14 cellular contexts compared by ENCODE assay signal in the genomic region with DNA sequence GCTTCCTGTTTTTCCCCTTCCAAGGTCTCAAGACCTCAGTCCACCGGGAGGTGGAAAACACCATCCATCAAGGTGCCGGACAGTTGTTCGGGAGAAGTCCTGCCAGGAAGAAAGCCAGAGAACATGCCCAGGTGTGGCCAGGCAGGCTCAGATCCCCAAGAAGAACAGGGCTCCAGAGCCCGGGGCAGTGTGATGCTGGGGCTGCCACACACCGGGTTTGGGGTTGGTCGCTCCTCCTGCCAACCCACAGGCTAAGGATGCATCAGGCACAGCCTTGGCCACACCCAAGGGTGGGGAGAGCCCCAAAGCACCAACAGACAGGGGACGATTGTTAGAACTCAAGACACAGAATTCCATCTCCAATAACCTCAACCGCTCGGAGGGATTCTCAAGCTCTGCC.
"Had no signal": no experiment of that assay in that cellular context is flagged by ENCODE, and none has a peak within 500 bp of the region (broad histone marks: within the 10 kb centered on the region; RNA-seq: fewer than 3 reads in every experiment).

No MANE protein-coding gene starts in this region.

- H3K27me3 ChIP-seq: esophagus muscularis mucosa, vagina had no signal

- DNase-seq: activated CD4-positive, alpha-beta T cell treated with anti-CD3 and anti-CD28 coated beads, Interleukin-2, amount 10 ng/mL, durations not matched to agents 7 days and 5 days; activated CD4-positive, CD25-positive, alpha-beta regulatory T cell; activated T-cell treated with anti-CD3 and anti-CD28 coated beads for 4 hours; dorsolateral prefrontal cortex; foreskin fibroblast; left ventricle myocardium inferior; midbrain; naive thymus-derived CD4-positive, alpha-beta T cell; occipital lobe; stimulated activated CD4-positive, alpha-beta T cell treated with anti-CD3 and anti-CD28 coated beads, Interleukin-4, amount 100 ng/mL, for 24 hours; T-helper 2 cell had no signal

- ATAC-seq: activated T-helper 17 cell treated with anti-CD3 and anti-CD28 coated beads, Interleukin-2, amount 50 U/mL, for 72 hours; naive thymus-derived CD4-positive, alpha-beta T cell had no signal

- H3K36me3 ChIP-seq: left ventricle myocardium inferior, vagina had no signal

- H3K27ac ChIP-seq: dorsolateral prefrontal cortex, esophagus muscularis mucosa, left ventricle myocardium inferior, vagina had no signal

- H3K9me3 ChIP-seq: esophagus muscularis mucosa, left ventricle myocardium inferior, vagina had no signal

- H3K4me3 ChIP-seq: dorsolateral prefrontal cortex, esophagus muscularis mucosa, left ventricle myocardium inferior, vagina had no signal
